9 cellular contexts compared by ENCODE assay signal in genomic region chr4:26238782-26239647, GRCh38.
DNase-seq lines count a peak whose midpoint lies in the region; ATAC-seq lines count a peak whose summit lies in the region.
"Had no signal": no experiment of that assay in that cellular context is flagged by ENCODE, and none has a peak within 500 bp of the region (broad histone marks: within the 10 kb centered on the region; RNA-seq: fewer than 3 reads in every experiment).

No MANE protein-coding gene starts in this region.

- H3K9me3 ChIP-seq in effector memory CD4-positive, alpha-beta T cell (ENCODE audit: control insufficient read depth, low read length): no peaks in the 10 kb centered on the region
- H3K9me3 ChIP-seq: BLaER1 had no signal

- H3K4me3 Mint-ChIP-seq in T-helper 2 cell treated with Interferon-gamma antibody and Interleukin-4, amounts not matched to agents 5 μg/mL and 100 μg/mL, for 36 hours: no peak overlapping the region

- DNase-seq in Right ventricle myocardium superior: no peak
- no peak for DNase-seq in cardiac septum (ENCODE audit: low spot score)
- DNase-seq in stimulated activated CD4-positive, alpha-beta T cell treated with anti-CD3 and anti-CD28 coated beads, Interleukin-2, amount 100 ng/mL, for 48 hours: no peak
- DNase-seq in effector memory CD4-positive, alpha-beta T cell: no peak
- no peak for DNase-seq in effector CD4-positive, alpha-beta T cell
- no peak for DNase-seq in T-helper 2 cell treated with Interferon-gamma antibody and Interleukin-4, amounts not matched to agents 5 μg/mL and 100 μg/mL, for 36 hours (ENCODE audit: low spot score)

- H3K4me1 Mint-ChIP-seq in T-helper 2 cell treated with Interferon-gamma antibody and Interleukin-4, amounts not matched to agents 5 μg/mL and 100 μg/mL, for 36 hours (ENCODE audit: low read depth): peaks cover 14% of the 10 kb centered on the region

- intact Hi-C loops in Right ventricle myocardium superior (cut with DNase I): no loop called here
- intact Hi-C loops in cardiac septum (cut with DNase I): no loop called here

- no peaks in the 10 kb centered on the region for H3K36me3 Mint-ChIP-seq in T-helper 2 cell treated with Interferon-gamma antibody and Interleukin-4, amounts not matched to agents 5 μg/mL and 100 μg/mL, for 36 hours (ENCODE audit: low read depth)

- H3K27ac Mint-ChIP-seq in T-helper 2 cell treated with Interferon-gamma antibody and Interleukin-4, amounts not matched to agents 5 μg/mL and 100 μg/mL, for 36 hours: no peak overlapping the region

- no peaks in the 10 kb centered on the region for H3K4me1 ChIP-seq in effector memory CD4-positive, alpha-beta T cell (ENCODE audit: control insufficient read depth, insufficient read depth, low read length, poor library complexity, severe bottlenecking)
- H3K4me1 ChIP-seq: BLaER1 had no signal

- peaks cover 6% of the 10 kb centered on the region for H3K9me3 Mint-ChIP-seq in T-helper 2 cell treated with Interferon-gamma antibody and Interleukin-4, amounts not matched to agents 5 μg/mL and 100 μg/mL, for 36 hours

- H3K27ac ChIP-seq in angular gyrus (ENCODE audit: low read depth, low read length) (peak overlapping the region; percentile 97), layer of hippocampus (ENCODE audit: low read depth, low read length) (peak overlapping the region; percentile 91)
- no peak overlapping the region for H3K27ac ChIP-seq in effector memory CD4-positive, alpha-beta T cell (ENCODE audit: insufficient read depth, low read length, poor library complexity, severe bottlenecking)
- H3K27ac ChIP-seq: BLaER1 had no signal

- H3K4me3 ChIP-seq in effector memory CD4-positive, alpha-beta T cell (ENCODE audit: insufficient read depth, low read depth, low read length, poor library complexity, severe bottlenecking): no peak overlapping the region
- H3K4me3 ChIP-seq: BLaER1 had no signal

- ATAC-seq in Right ventricle myocardium superior (ENCODE audit: poor library complexity): peak; percentile 60

- no peaks in the 10 kb centered on the region for H3K36me3 ChIP-seq in effector memory CD4-positive, alpha-beta T cell (ENCODE audit: control insufficient read depth, insufficient read depth, low read length)
- H3K36me3 ChIP-seq: BLaER1 had no signal

- no peaks in the 10 kb centered on the region for H3K27me3 ChIP-seq in layer of hippocampus (ENCODE audit: control insufficient read depth, insufficient read depth, low read length)
- no peaks in the 10 kb centered on the region for H3K27me3 ChIP-seq in effector memory CD4-positive, alpha-beta T cell (replicated peaks; ENCODE audit: control insufficient read depth, insufficient read depth, low read length, poor library complexity, severe bottlenecking)
- H3K27me3 ChIP-seq: BLaER1 had no signal

- H3K27me3 Mint-ChIP-seq in T-helper 2 cell treated with Interferon-gamma antibody and Interleukin-4, amounts not matched to agents 5 μg/mL and 100 μg/mL, for 36 hours (ENCODE audit: low read depth): no peaks in the 10 kb centered on the region
